13 cellular contexts compared by ENCODE assay signal in the genomic region with DNA sequence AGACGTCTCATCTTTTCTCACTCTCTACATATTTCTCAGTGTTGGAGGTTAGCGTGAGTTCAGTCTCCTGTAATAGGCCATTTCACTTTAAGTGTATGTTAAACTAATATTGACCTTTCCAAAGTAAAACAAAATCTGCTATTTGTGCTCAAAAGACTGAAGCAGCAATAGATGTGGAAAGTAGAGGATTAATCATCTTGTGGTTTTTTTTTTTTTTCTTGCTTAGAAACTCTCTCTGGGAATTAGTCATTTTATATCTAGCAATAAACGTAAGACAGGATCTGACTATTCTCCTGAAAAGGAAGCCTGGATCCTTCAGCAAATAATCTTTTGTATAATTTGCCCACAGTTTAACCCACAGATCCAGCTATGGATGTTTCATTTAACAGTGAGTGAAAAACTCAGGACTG.
DNase-seq lines count a peak whose midpoint lies in the region; ATAC-seq, FAIRE-seq and TF ChIP-seq lines count a peak whose summit lies in the region.
"Had no signal": no experiment of that assay in that cellular context is flagged by ENCODE, and none has a peak within 500 bp of the region (broad histone marks: within the 10 kb centered on the region; RNA-seq: fewer than 3 reads in every experiment).

No MANE protein-coding gene starts in this region.

- peaks cover 40% of the 10 kb centered on the region for H3K4me1 ChIP-seq in keratinocyte (ENCODE audit: control insufficient read depth, extremely low read depth, insufficient read depth, low read length)
- H3K4me1 ChIP-seq: gastroesophageal sphincter had no signal

- H3K4me2 ChIP-seq in keratinocyte (ENCODE audit: control insufficient read depth, extremely low read depth, insufficient read depth, low read depth, low read length), result peak overlapping the region; percentile 36

- no peaks in the 10 kb centered on the region for H3K9me1 ChIP-seq in keratinocyte (ENCODE audit: control insufficient read depth, extremely low read depth, insufficient read depth, low read length)

- TF ChIP-seq CTCF in AG04450 (IDR thresholded peaks at IDR 0.05; ENCODE audit: low read depth, low read length) (no peak), keratinocyte (optimal IDR thresholded peaks at IDR 0.05 in 1 of 3, IDR thresholded peaks at IDR 0.05 in 1 of 3, conservative IDR thresholded peaks at IDR 0.05 in 1 of 3; ENCODE audit: extremely low read depth in 1 of 3, insufficient read depth in 2 of 3, low read length in 3 of 3) (no peak)

- H3K9me3 ChIP-seq in AG04450 (ENCODE audit: control insufficient read depth, insufficient read depth, low read length), result no peaks in the 10 kb centered on the region
- H3K9me3 ChIP-seq in keratinocyte (ENCODE audit: control insufficient read depth, low read depth, low read length), result no peaks in the 10 kb centered on the region
- H3K9me3 ChIP-seq: gastroesophageal sphincter had no signal

- peaks cover 4 to 22% of the 10 kb centered on the region in 2 experiments for H3K36me3 ChIP-seq in keratinocyte (ENCODE audit: control insufficient read depth in 2 of 2, extremely low read depth in 1 of 2, insufficient read depth in 2 of 2, low read length in 2 of 2)

- H3K9me3 Mint-ChIP-seq in activated naive CD8-positive, alpha-beta T cell (ENCODE audit: low read depth), result no peaks in the 10 kb centered on the region

- peaks cover 57% of the 10 kb centered on the region for H3K4me1 Mint-ChIP-seq in activated naive CD8-positive, alpha-beta T cell (ENCODE audit: low read depth)

- H3K79me2 ChIP-seq in keratinocyte (ENCODE audit: control insufficient read depth, insufficient read depth, low read length), result peaks cover 7% of the 10 kb centered on the region

- no peak overlapping the region for H3K9ac ChIP-seq in keratinocyte (ENCODE audit: control insufficient read depth, extremely low read depth, insufficient read depth, low read length)

- H3K4me3 ChIP-seq in AG04450 (ENCODE audit: low read depth, low read length) (no peak overlapping the region), keratinocyte (ENCODE audit: control insufficient read depth in 2 of 3, extremely low read depth in 1 of 3, insufficient read depth in 2 of 3, low read depth in 1 of 3, low read length in 3 of 3) (no peak overlapping the region)
- H3K4me3 ChIP-seq: gastroesophageal sphincter had no signal

- FAIRE-seq in keratinocyte (lab: Jason Lieb, UNC), result peak; percentile 81
- FAIRE-seq: G401.6 had no signal

- POLR2A ChIA-PET in AG04450 (lab: Yijun Ruan, JAX), result interaction anchor here (1.6 kb wide), 1 partner anchor 11 kb away, joined by 5 read pairs; no protein-coding TSS in a partner anchor

- peak; percentile 48 for DNase-seq in AG04450 (ENCODE audit: low read depth, low spot score)
- DNase-seq in GM03348 (ENCODE audit: low spot score), result peak; percentile 80
- DNase-seq in keratinocyte (ENCODE audit: low read depth, low spot score), result no peak
- DNase-seq in RPMI8226, result no peak
- no peak for DNase-seq in NCI-H446 treated with DMSO at 0.1 percent for 48 hours (lab: John Stamatoyannopoulos, UW)
- DNase-seq in DMS 273 (lab: John Stamatoyannopoulos, UW; ENCODE audit: unreplicated experiment), result no peak
- DNase-seq: Karpas-422; NCI-H748 treated with DMSO at 0.1 percent for 48 hours; stimulated activated CD4-positive, alpha-beta T cell treated with anti-CD3 and anti-CD28 coated beads, Interleukin-2, amount 100 ng/mL, for 48 hours had no signal

- dilution Hi-C loops in keratinocyte (cut with MboI; ENCODE audit: extremely low pct_ligation_motif_present, low sequenced_read_pairs), result no loop called here

- H3K4me3 Mint-ChIP-seq in activated naive CD8-positive, alpha-beta T cell, result peak overlapping the region; percentile 35

- no peak overlapping the region for H2AFZ ChIP-seq in keratinocyte (ENCODE audit: control insufficient read depth, low read length)

- CTCF ChIA-PET in AG04450 (lab: Charles Lee), result interaction anchor here (1.5 kb wide), 1 partner anchor 20 kb away, joined by 4 read pairs; no protein-coding TSS in a partner anchor

- H3K27me3 Mint-ChIP-seq in activated naive CD8-positive, alpha-beta T cell, result no peaks in the 10 kb centered on the region

- H3K36me3 Mint-ChIP-seq in activated naive CD8-positive, alpha-beta T cell, result peaks cover 8% of the 10 kb centered on the region

- no peaks in the 10 kb centered on the region for H4K20me1 ChIP-seq in keratinocyte (ENCODE audit: control insufficient read depth, extremely low read depth, insufficient read depth, low read length)

- H3K27ac Mint-ChIP-seq in activated naive CD8-positive, alpha-beta T cell, result peak overlapping the region; percentile 62

- H3K27ac ChIP-seq in AG04450 (ENCODE audit: low read depth, low read length) (peak overlapping the region; percentile 63), keratinocyte (ENCODE audit: control insufficient read depth, insufficient read depth, low read length) (peak overlapping the region; percentile 67)
- H3K27ac ChIP-seq: gastroesophageal sphincter had no signal

- ATAC-seq in GM19395 (IDR thresholded peaks at IDR 0.05; ENCODE audit: unreplicated experiment), result no peak
- ATAC-seq: gastroesophageal sphincter had no signal

- H3K27me3 ChIP-seq in AG04450 (ENCODE audit: control insufficient read depth, insufficient read depth, low read length), result no peaks in the 10 kb centered on the region
- H3K27me3 ChIP-seq in keratinocyte (ENCODE audit: control insufficient read depth, extremely low read depth, insufficient read depth, low read length), result no peaks in the 10 kb centered on the region
- H3K27me3 ChIP-seq: gastroesophageal sphincter had no signal

Comparison
In these comparisons a context has a peak if more than half of its experiments do, and no peak if none do; other contexts are left out.
1. DNase-seq: peak in AG04450 (single experiment) and GM03348 (single experiment); none in keratinocyte (single experiment), RPMI8226 (single experiment), NCI-H446 treated with DMSO at 0.1 percent for 48 hours (single experiment) and DMS 273 (single experiment).